21 cellular contexts compared by ENCODE assay signal in genomic region chr12:47789712-47790489, GRCh38.
"Had no signal": no experiment of that assay in that cellular context is flagged by ENCODE, and none has a peak within 500 bp of the region (broad histone marks: within the 10 kb centered on the region; RNA-seq: fewer than 3 reads in every experiment).

No MANE protein-coding gene starts in this region.

- ATAC-seq: activated CD4-positive, alpha-beta T cell treated with anti-CD3 and anti-CD28 coated beads for 36 hours; activated naive CD4-positive, alpha-beta T cell treated with anti-CD3 and anti-CD28 coated beads, Interleukin-2, amount 50 U/mL, for 72 hours; foreskin keratinocyte; left lobe of liver; naive thymus-derived CD8-positive, alpha-beta T cell; T-cell had no signal

- H3K4me1 Mint-ChIP-seq: activated B cell treated with CpG ODN at 0.5 μM for 24 hours, mesothelial cell of epicardium, T-cell had no signal

- H3K9me3 Mint-ChIP-seq: activated B cell treated with CpG ODN at 0.5 μM for 24 hours; activated naive CD4-positive, alpha-beta T cell treated with anti-CD3 and anti-CD28 coated beads, Interleukin-2, amount 50 U/mL, for 72 hours; mesothelial cell of epicardium; naive thymus-derived CD8-positive, alpha-beta T cell; neural progenitor cell; T-cell had no signal

- H3K4me3 ChIP-seq: neural progenitor cell, SJCRH30, spleen, stomach, suprapubic skin, transverse colon had no signal

- H3K9me3 ChIP-seq: SJCRH30, spleen, stomach, suprapubic skin, transverse colon had no signal

- H3K36me3 ChIP-seq: neural progenitor cell had no signal

- H3K27ac ChIP-seq: foreskin keratinocyte, neural progenitor cell, SJCRH30, suprapubic skin, transverse colon had no signal

- H3K4me3 Mint-ChIP-seq: activated B cell treated with CpG ODN at 0.5 μM for 24 hours; activated CD4-positive, alpha-beta T cell treated with anti-CD3 and anti-CD28 coated beads for 36 hours; mesothelial cell of epicardium; naive thymus-derived CD8-positive, alpha-beta T cell; neural progenitor cell; T-cell had no signal

- H3K27me3 Mint-ChIP-seq: activated B cell treated with CpG ODN at 0.5 μM for 24 hours; activated CD4-positive, alpha-beta T cell treated with anti-CD3 and anti-CD28 coated beads for 36 hours; naive thymus-derived CD8-positive, alpha-beta T cell; T-cell had no signal

- H3K27ac Mint-ChIP-seq: activated B cell treated with CpG ODN at 0.5 μM for 24 hours, mesothelial cell of epicardium, neural progenitor cell had no signal

- H3K27me3 ChIP-seq: foreskin keratinocyte, neural progenitor cell, SJCRH30, spleen, stomach, suprapubic skin, transverse colon had no signal

- DNase-seq: activated B cell treated with CpG ODN at 0.5 μM for 24 hours; activated CD4-positive, alpha-beta T cell treated with anti-CD3 and anti-CD28 coated beads for 36 hours; activated CD4-positive, alpha-beta T cell treated with anti-CD3 and anti-CD28 coated beads, Interleukin-2, amount 50 U/mL, for 48 hours; activated T-cell treated with anti-CD3 and anti-CD28 coated beads, Interleukin-2, amount 50 U/mL, for 1 hour; cerebellar nuclear complex; cortex of kidney; foreskin keratinocyte; kidney; naive thymus-derived CD8-positive, alpha-beta T cell; SJCRH30; spleen; stimulated activated CD4-positive, alpha-beta T cell treated with anti-CD3 and anti-CD28 coated beads, Interleukin-4, amount 100 ng/mL, for 1 hour; stomach; T-cell; T1000; transverse colon had no signal

- H3K4me1 ChIP-seq: foreskin keratinocyte, neural progenitor cell, SJCRH30, transverse colon had no signal
